In the genomic region with DNA sequence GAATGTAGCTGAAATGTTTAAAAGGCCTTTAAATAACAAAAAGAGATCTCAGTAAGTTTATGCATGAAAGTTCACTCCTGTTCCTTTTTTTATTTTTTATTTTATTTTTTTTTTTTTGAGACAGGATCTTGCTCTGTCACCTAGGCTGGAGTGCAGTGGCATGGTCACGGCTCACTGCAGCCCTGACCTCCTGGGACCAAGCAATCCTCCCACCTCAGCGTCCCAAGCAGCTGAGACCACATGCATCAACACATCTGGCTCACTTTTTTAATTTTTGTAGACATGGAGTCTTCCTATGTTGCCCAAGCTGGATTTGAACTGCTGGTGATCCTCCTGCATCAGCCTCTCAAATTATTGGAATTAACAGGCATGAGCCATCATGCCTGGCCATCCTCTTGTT, we compare ENCODE assay signal across 14 cellular contexts.
DNase-seq lines count a peak whose midpoint lies in the region; ATAC-seq and TF ChIP-seq lines count a peak whose summit lies in the region.
"Had no signal": no experiment of that assay in that cellular context is flagged by ENCODE, and none has a peak within 500 bp of the region (broad histone marks: within the 10 kb centered on the region; RNA-seq: fewer than 3 reads in every experiment).

No MANE protein-coding gene starts in this region.

- no peak overlapping the region for H2BK5ac ChIP-seq in neuronal stem cell (ENCODE audit: low read length)

- H3K4me1 ChIP-seq in neuronal stem cell (ENCODE audit: control insufficient read depth in 2 of 2, insufficient read depth in 1 of 2, low read depth in 1 of 2, low read length in 2 of 2) = no peaks in the 10 kb centered on the region
- H3K4me1 ChIP-seq: BE2C, HAP-1 had no signal

- no peaks in the 10 kb centered on the region for H3K9me3 ChIP-seq in neuronal stem cell (replicated peaks in 1 of 2; ENCODE audit: control insufficient read depth in 2 of 2, insufficient read depth in 1 of 2, low read depth in 1 of 2, low read length in 2 of 2)
- H3K9me3 ChIP-seq: BE2C, HAP-1 had no signal

- H2BK15ac ChIP-seq in neuronal stem cell (ENCODE audit: low read length) = no peak overlapping the region

- H2BK12ac ChIP-seq in neuronal stem cell (ENCODE audit: low read length) = no peak overlapping the region

- no peak overlapping the region for H3K27ac ChIP-seq in neuronal stem cell (replicated peaks; ENCODE audit: low read length)

- H3K4me2 ChIP-seq in neuronal stem cell (ENCODE audit: insufficient read depth, low read length, poor library complexity, severe bottlenecking) = peak overlapping the region; percentile 11

- no peaks in the 10 kb centered on the region for H3K27me3 ChIP-seq in neuronal stem cell (ENCODE audit: control insufficient read depth in 3 of 3, insufficient read depth in 3 of 3, low read depth in 1 of 3, low read length in 3 of 3)
- H3K27me3 ChIP-seq: BE2C had no signal

- H3K79me1 ChIP-seq in neuronal stem cell (ENCODE audit: low read depth, low read length) = no peaks in the 10 kb centered on the region

- no peak overlapping the region for H4K91ac ChIP-seq in neuronal stem cell (ENCODE audit: low read depth, low read length, poor library complexity)

- in situ Hi-C loops in GM13976 (cut with MboI; ENCODE audit: low sequenced_read_pairs, unreplicated experiment) = loop anchor here (10.0 kb wide), 1 partner anchor 108 kb away; no protein-coding TSS in a partner anchor

- no peak overlapping the region for H3K18ac ChIP-seq in neuronal stem cell (ENCODE audit: low read length)

- no peak overlapping the region for H3K23ac ChIP-seq in neuronal stem cell (ENCODE audit: low read depth, low read length, poor library complexity)

- no peak overlapping the region for H2AFZ ChIP-seq in neuronal stem cell (ENCODE audit: low read length)

- H3K4me3 ChIP-seq in neuronal stem cell (ENCODE audit: low read length in 2 of 2) = no peak overlapping the region
- H3K4me3 ChIP-seq: HAP-1, K562 had no signal

- H3K14ac ChIP-seq in neuronal stem cell (ENCODE audit: low read length) = no peak overlapping the region

- H3K36me3 ChIP-seq in neuronal stem cell (replicated peaks in 1 of 2; ENCODE audit: control insufficient read depth in 2 of 2, insufficient read depth in 2 of 2, low read length in 2 of 2) = no peaks in the 10 kb centered on the region
- H3K36me3 ChIP-seq: BE2C, HAP-1 had no signal

- H2AK5ac ChIP-seq in neuronal stem cell (ENCODE audit: low read depth, low read length) = no peak overlapping the region

- H3K9ac ChIP-seq in neuronal stem cell (ENCODE audit: low read depth, low read length, poor library complexity) = no peak overlapping the region

- ATAC-seq in GM18861 (IDR thresholded peaks at IDR 0.05; ENCODE audit: unreplicated experiment) = peak; percentile 66
- ATAC-seq in HG03432 (IDR thresholded peaks at IDR 0.05; ENCODE audit: unreplicated experiment) = peak; percentile 54
- ATAC-seq in GM19463 (IDR thresholded peaks at IDR 0.05; ENCODE audit: unreplicated experiment) = no peak
- ATAC-seq: K562 had no signal

- DNase-seq in neuronal stem cell (ENCODE audit: low spot score) (no peak), T1000 (lab: John Stamatoyannopoulos, UW) (no peak), GM13976 (ENCODE audit: low spot score) (no peak)
- DNase-seq in effector CD8-positive, alpha-beta T cell (lab: John Stamatoyannopoulos, UW) = no peak
- DNase-seq: BE2C; Calu3; CD4-positive, alpha-beta memory T cell; DMS79 treated with DMSO at 0.1 percent for 48 hours; GF-D8 had no signal

- TF ChIP-seq CTCF in GM13976 (IDR thresholded peaks at IDR 0.05; ENCODE audit: borderline replicate concordance, control extremely low read depth, extremely low read depth, insufficient read depth, missing control alignments) = no peak

- H4K8ac ChIP-seq in neuronal stem cell (ENCODE audit: low read depth, low read length) = no peak overlapping the region

- no peak overlapping the region for H3K4ac ChIP-seq in neuronal stem cell (ENCODE audit: low read length)

- no CpG with 5 or more reads among the region's 2 CpGs for WGBS in neuronal stem cell (ENCODE audit: extremely low coverage in 2 of 2, insufficient read length in 2 of 2, insufficient replicate concordance in 1 of 2), 2 donors

- no peak overlapping the region for H2BK120ac ChIP-seq in neuronal stem cell (ENCODE audit: low read depth, low read length)
